ENCODE assay signal across 18 cellular contexts in genomic region chrX:17773221-17773876, GRCh38. TPM values are rescaled to one million over a fixed set of nuclear protein-coding genes. Genes with fewer than 3 reads are reported as not detected.
DNase-seq lines count a peak whose midpoint lies in the region; ATAC-seq and TF ChIP-seq lines count a peak whose summit lies in the region.
"Had no signal": no experiment of that assay in that cellular context is flagged by ENCODE, and none has a peak within 500 bp of the region (broad histone marks: within the 10 kb centered on the region; RNA-seq: fewer than 3 reads in every experiment).

No MANE protein-coding gene starts in this region.

- H3K27me3 Mint-ChIP-seq in activated CD8-positive, alpha-beta T cell treated with anti-CD3 and anti-CD28 coated beads, Interleukin-2, amount 10 ng/mL, durations not matched to agents 7 days and 5 days (ENCODE audit: low read depth): no peaks in the 10 kb centered on the region
- no peaks in the 10 kb centered on the region for H3K27me3 Mint-ChIP-seq in activated CD8-positive, alpha-beta T cell treated with anti-CD3 and anti-CD28 coated beads for 36 hours
- H3K27me3 Mint-ChIP-seq in CD4-positive, CD25-positive, alpha-beta regulatory T cell: no peaks in the 10 kb centered on the region
- no peaks in the 10 kb centered on the region for H3K27me3 Mint-ChIP-seq in naive thymus-derived CD4-positive, alpha-beta T cell
- no peaks in the 10 kb centered on the region for H3K27me3 Mint-ChIP-seq in activated CD4-positive, alpha-beta memory T cell treated with anti-CD3 and anti-CD28 coated beads for 36 hours
- H3K27me3 Mint-ChIP-seq: CD4-positive, alpha-beta memory T cell had no signal

- intact Hi-C loops in activated CD8-positive, alpha-beta T cell treated with anti-CD3 and anti-CD28 coated beads for 36 hours (cut with micrococcal nuclease): no loop called here
- intact Hi-C loops in naive thymus-derived CD4-positive, alpha-beta T cell (cut with micrococcal nuclease): loop anchor here in 1 of 2 donors (5.0 kb wide), 1 partner anchor 36 kb away; the partner anchor contains the start of gene SCML1
- intact Hi-C loops in activated CD4-positive, alpha-beta memory T cell treated with anti-CD3 and anti-CD28 coated beads for 36 hours (cut with micrococcal nuclease): no loop called here

- no peaks in the 10 kb centered on the region for H3K9me2 ChIP-seq in Karpas-422 (replicated peaks; ENCODE audit: insufficient read depth, low read length)

- peak; percentile 23 for ATAC-seq in activated CD8-positive, alpha-beta T cell treated with anti-CD3 and anti-CD28 coated beads, Interleukin-2, amount 10 ng/mL, durations not matched to agents 7 days and 5 days
- ATAC-seq in activated CD8-positive, alpha-beta T cell treated with anti-CD3 and anti-CD28 coated beads for 36 hours: no peak
- ATAC-seq in CD4-positive, CD25-positive, alpha-beta regulatory T cell (ENCODE audit: low read depth in 2 of 2): peak; percentile 57 to 59
- peak; percentile 41 for ATAC-seq in naive thymus-derived CD4-positive, alpha-beta T cell
- no peak for ATAC-seq in GM21360 (IDR thresholded peaks at IDR 0.05; ENCODE audit: unreplicated experiment)

- H3K9me3 Mint-ChIP-seq in activated CD8-positive, alpha-beta T cell treated with anti-CD3 and anti-CD28 coated beads, Interleukin-2, amount 10 ng/mL, durations not matched to agents 7 days and 5 days (ENCODE audit: insufficient read depth): no peaks in the 10 kb centered on the region
- no peaks in the 10 kb centered on the region for H3K9me3 Mint-ChIP-seq in activated CD8-positive, alpha-beta T cell treated with anti-CD3 and anti-CD28 coated beads for 36 hours
- H3K9me3 Mint-ChIP-seq in CD4-positive, CD25-positive, alpha-beta regulatory T cell: no peaks in the 10 kb centered on the region
- no peaks in the 10 kb centered on the region for H3K9me3 Mint-ChIP-seq in naive thymus-derived CD4-positive, alpha-beta T cell
- H3K9me3 Mint-ChIP-seq in activated CD4-positive, alpha-beta memory T cell treated with anti-CD3 and anti-CD28 coated beads for 36 hours: no peaks in the 10 kb centered on the region
- H3K9me3 Mint-ChIP-seq: HFFc6 had no signal

- H3K36me3 Mint-ChIP-seq in activated CD8-positive, alpha-beta T cell treated with anti-CD3 and anti-CD28 coated beads, Interleukin-2, amount 10 ng/mL, durations not matched to agents 7 days and 5 days (ENCODE audit: low read depth): no peaks in the 10 kb centered on the region
- no peaks in the 10 kb centered on the region for H3K36me3 Mint-ChIP-seq in activated CD8-positive, alpha-beta T cell treated with anti-CD3 and anti-CD28 coated beads for 36 hours (ENCODE audit: low read depth)
- H3K36me3 Mint-ChIP-seq in CD4-positive, CD25-positive, alpha-beta regulatory T cell: no peaks in the 10 kb centered on the region
- no peaks in the 10 kb centered on the region for H3K36me3 Mint-ChIP-seq in naive thymus-derived CD4-positive, alpha-beta T cell
- no peaks in the 10 kb centered on the region for H3K36me3 Mint-ChIP-seq in activated CD4-positive, alpha-beta memory T cell treated with anti-CD3 and anti-CD28 coated beads for 36 hours
- H3K36me3 Mint-ChIP-seq: CD4-positive, alpha-beta memory T cell had no signal

- H3K79me2 ChIP-seq in Karpas-422 (ENCODE audit: low read length): no peaks in the 10 kb centered on the region

- CTCF ChIA-PET in activated CD8-positive, alpha-beta T cell treated with anti-CD3 and anti-CD28 coated beads, Interleukin-2, amount 10 ng/mL, durations not matched to agents 7 days and 5 days (lab: Charles Lee): no interaction called here
- CTCF ChIA-PET in activated CD8-positive, alpha-beta T cell treated with anti-CD3 and anti-CD28 coated beads for 36 hours (lab: Charles Lee): no interaction called here
- CTCF ChIA-PET in naive thymus-derived CD4-positive, alpha-beta T cell (lab: Charles Lee): no interaction called here
- CTCF ChIA-PET in activated CD4-positive, alpha-beta memory T cell treated with anti-CD3 and anti-CD28 coated beads for 36 hours (lab: Charles Lee): no interaction called here

- H3K9ac ChIP-seq in Karpas-422 (ENCODE audit: low read length): no peak overlapping the region
- H3K9ac ChIP-seq: BLaER1 treated with 17β-estradiol and CSF1 and Interleukin-3, amounts not matched to agents 10 nM and 100 nM had no signal

- H2AFZ ChIP-seq in Karpas-422 (ENCODE audit: low read length): no peak overlapping the region

- no peak overlapping the region for H3K27ac Mint-ChIP-seq in activated CD8-positive, alpha-beta T cell treated with anti-CD3 and anti-CD28 coated beads, Interleukin-2, amount 10 ng/mL, durations not matched to agents 7 days and 5 days
- no peak overlapping the region for H3K27ac Mint-ChIP-seq in activated CD8-positive, alpha-beta T cell treated with anti-CD3 and anti-CD28 coated beads for 36 hours
- H3K27ac Mint-ChIP-seq in CD4-positive, CD25-positive, alpha-beta regulatory T cell: no peak overlapping the region
- H3K27ac Mint-ChIP-seq in naive thymus-derived CD4-positive, alpha-beta T cell: no peak overlapping the region
- H3K27ac Mint-ChIP-seq in activated CD4-positive, alpha-beta memory T cell treated with anti-CD3 and anti-CD28 coated beads for 36 hours: no peak overlapping the region
- H3K27ac Mint-ChIP-seq: CD4-positive, alpha-beta memory T cell; HFFc6 had no signal

- no peak overlapping the region for H3K27ac ChIP-seq in CD4-positive, CD25-positive, alpha-beta regulatory T cell (ENCODE audit: insufficient read depth, low read length, poor library complexity, severe bottlenecking)
- H3K27ac ChIP-seq in KOPT-K1 (ENCODE audit: low read depth, low read length, poor library complexity, severe bottlenecking) (peak overlapping the region; percentile 53), Karpas-422 (ENCODE audit: low read length) (no peak overlapping the region)
- no peak overlapping the region for H3K27ac ChIP-seq in naive thymus-derived CD4-positive, alpha-beta T cell (ENCODE audit: low read depth, low read length)
- H3K27ac ChIP-seq: BLaER1 treated with 17β-estradiol and CSF1 and Interleukin-3, amounts not matched to agents 10 nM and 100 nM; HL-60 had no signal

- H3K4me3 Mint-ChIP-seq in activated CD8-positive, alpha-beta T cell treated with anti-CD3 and anti-CD28 coated beads, Interleukin-2, amount 10 ng/mL, durations not matched to agents 7 days and 5 days: no peak overlapping the region
- no peak overlapping the region for H3K4me3 Mint-ChIP-seq in activated CD8-positive, alpha-beta T cell treated with anti-CD3 and anti-CD28 coated beads for 36 hours
- H3K4me3 Mint-ChIP-seq in CD4-positive, CD25-positive, alpha-beta regulatory T cell: no peak overlapping the region
- H3K4me3 Mint-ChIP-seq in naive thymus-derived CD4-positive, alpha-beta T cell: no peak overlapping the region
- no peak overlapping the region for H3K4me3 Mint-ChIP-seq in activated CD4-positive, alpha-beta memory T cell treated with anti-CD3 and anti-CD28 coated beads for 36 hours
- H3K4me3 Mint-ChIP-seq: CD4-positive, alpha-beta memory T cell; HFFc6 had no signal

- H3K4me2 ChIP-seq in Karpas-422 (ENCODE audit: low read depth, low read length, poor library complexity, severe bottlenecking): no peak overlapping the region
- H3K4me2 ChIP-seq: BLaER1 treated with 17β-estradiol and CSF1 and Interleukin-3, amounts not matched to agents 10 nM and 100 nM had no signal

- H4K20me1 ChIP-seq in Karpas-422 (ENCODE audit: insufficient read depth, low read depth, low read length): no peaks in the 10 kb centered on the region

- H3K4me3 ChIP-seq in CD4-positive, CD25-positive, alpha-beta regulatory T cell (ENCODE audit: low read depth, low read length): no peak overlapping the region
- peak overlapping the region; percentile 16 for H3K4me3 ChIP-seq in naive thymus-derived CD4-positive, alpha-beta T cell (ENCODE audit: low read length)
- H3K4me3 ChIP-seq in Karpas-422 (ENCODE audit: low read length): no peak overlapping the region
- H3K4me3 ChIP-seq: BLaER1 treated with 17β-estradiol and CSF1 and Interleukin-3, amounts not matched to agents 10 nM and 100 nM had no signal

- POLR2A ChIA-PET in activated CD8-positive, alpha-beta T cell treated with anti-CD3 and anti-CD28 coated beads, Interleukin-2, amount 10 ng/mL, durations not matched to agents 7 days and 5 days (lab: Charles Lee): no interaction called here
- POLR2A ChIA-PET in activated CD8-positive, alpha-beta T cell treated with anti-CD3 and anti-CD28 coated beads for 36 hours (lab: Charles Lee): no interaction called here
- POLR2A ChIA-PET in naive thymus-derived CD4-positive, alpha-beta T cell (lab: Charles Lee): no interaction called here
- POLR2A ChIA-PET in activated CD4-positive, alpha-beta memory T cell treated with anti-CD3 and anti-CD28 coated beads for 36 hours (lab: Charles Lee): no interaction called here

- TF ChIP-seq CTCF in activated CD8-positive, alpha-beta T cell treated with anti-CD3 and anti-CD28 coated beads for 36 hours (IDR thresholded peaks at IDR 0.05): no peak

- no peaks in the 10 kb centered on the region for H3K36me3 ChIP-seq in CD4-positive, CD25-positive, alpha-beta regulatory T cell (ENCODE audit: control insufficient read depth, insufficient read depth, low read length)
- H3K36me3 ChIP-seq in KOPT-K1 (ENCODE audit: insufficient read depth, low read length): no peaks in the 10 kb centered on the region
- H3K36me3 ChIP-seq in naive thymus-derived CD4-positive, alpha-beta T cell (ENCODE audit: control insufficient read depth in 2 of 3, insufficient read depth in 3 of 3, low read length in 3 of 3): no peaks in the 10 kb centered on the region
- H3K36me3 ChIP-seq in Karpas-422 (ENCODE audit: insufficient read depth, low read length): no peaks in the 10 kb centered on the region
- H3K36me3 ChIP-seq: BLaER1 treated with 17β-estradiol and CSF1 and Interleukin-3, amounts not matched to agents 10 nM and 100 nM had no signal

- H3K9me3 ChIP-seq in CD4-positive, CD25-positive, alpha-beta regulatory T cell (ENCODE audit: control insufficient read depth in 2 of 2, low read length in 2 of 2): no peaks in the 10 kb centered on the region
- no peaks in the 10 kb centered on the region for H3K9me3 ChIP-seq in KOPT-K1 (ENCODE audit: insufficient read depth, low read length, poor library complexity, severe bottlenecking)
- H3K9me3 ChIP-seq in naive thymus-derived CD4-positive, alpha-beta T cell (ENCODE audit: control insufficient read depth in 2 of 3, low read length in 3 of 3): no peaks in the 10 kb centered on the region
- no peaks in the 10 kb centered on the region for H3K9me3 ChIP-seq in Karpas-422 (ENCODE audit: low read length)
- H3K9me3 ChIP-seq: BLaER1 treated with 17β-estradiol and CSF1 and Interleukin-3, amounts not matched to agents 10 nM and 100 nM had no signal

- H3K27me3 ChIP-seq in CD4-positive, CD25-positive, alpha-beta regulatory T cell (ENCODE audit: control insufficient read depth, insufficient read depth, low read length): no peaks in the 10 kb centered on the region
- H3K27me3 ChIP-seq in naive thymus-derived CD4-positive, alpha-beta T cell (ENCODE audit: control insufficient read depth in 2 of 2, insufficient read depth in 2 of 2, low read length in 2 of 2): no peaks in the 10 kb centered on the region
- no peaks in the 10 kb centered on the region for H3K27me3 ChIP-seq in Karpas-422 (ENCODE audit: low read length)

- H3K4me1 Mint-ChIP-seq in activated CD8-positive, alpha-beta T cell treated with anti-CD3 and anti-CD28 coated beads, Interleukin-2, amount 10 ng/mL, durations not matched to agents 7 days and 5 days (ENCODE audit: low read depth): peaks cover 4% of the 10 kb centered on the region
- peaks cover 15% of the 10 kb centered on the region for H3K4me1 Mint-ChIP-seq in activated CD8-positive, alpha-beta T cell treated with anti-CD3 and anti-CD28 coated beads for 36 hours (ENCODE audit: low read depth)
- peaks cover 0 to 7% (median 0%) of the 10 kb centered on the region in 4 donors for H3K4me1 Mint-ChIP-seq in CD4-positive, CD25-positive, alpha-beta regulatory T cell
- peaks cover 0 to 18% (median 13%) of the 10 kb centered on the region in 7 donors for H3K4me1 Mint-ChIP-seq in naive thymus-derived CD4-positive, alpha-beta T cell
- no peaks in the 10 kb centered on the region for H3K4me1 Mint-ChIP-seq in activated CD4-positive, alpha-beta memory T cell treated with anti-CD3 and anti-CD28 coated beads for 36 hours (ENCODE audit: low read depth)

- DNase-seq in activated CD8-positive, alpha-beta T cell treated with anti-CD3 and anti-CD28 coated beads, Interleukin-2, amount 10 ng/mL, durations not matched to agents 7 days and 5 days: no peak
- DNase-seq in activated CD8-positive, alpha-beta T cell treated with anti-CD3 and anti-CD28 coated beads for 36 hours: no peak
- DNase-seq in CD4-positive, CD25-positive, alpha-beta regulatory T cell: no peak
- peak in 1 of 9 donors; percentile 20 for DNase-seq in naive thymus-derived CD4-positive, alpha-beta T cell
- DNase-seq in activated CD4-positive, alpha-beta memory T cell treated with anti-CD3 and anti-CD28 coated beads for 36 hours: no peak
- DNase-seq in Karpas-422: no peak
- DNase-seq: 8988T, COR-L47, DMS153, DMS79 treated with DMSO at 0.1 percent for 48 hours, EL, HCEC 1CT, HFFc6 had no signal

- no peaks in the 10 kb centered on the region for H3K4me1 ChIP-seq in CD4-positive, CD25-positive, alpha-beta regulatory T cell (ENCODE audit: control insufficient read depth, insufficient read depth, low read length, poor library complexity, severe bottlenecking)
- peaks cover 0 to 71% of the 10 kb centered on the region in 2 donors for H3K4me1 ChIP-seq in naive thymus-derived CD4-positive, alpha-beta T cell (ENCODE audit: control insufficient read depth in 2 of 2, insufficient read depth in 2 of 2, low read length in 2 of 2)
- no peaks in the 10 kb centered on the region for H3K4me1 ChIP-seq in Karpas-422 (ENCODE audit: low read length)
- H3K4me1 ChIP-seq: BLaER1 treated with 17β-estradiol and CSF1 and Interleukin-3, amounts not matched to agents 10 nM and 100 nM had no signal

RNA-seq across cellular contexts. Expression of gene SCML1, which starts 36.1 kb away (rescaled TPM):
- 1 to 10 TPM; 5.7 to 6.1 TPM for total RNA-seq in activated CD8-positive, alpha-beta T cell treated with anti-CD3 and anti-CD28 coated beads, Interleukin-2, amount 10 ng/mL, durations not matched to agents 7 days and 5 days
- 1 to 10 TPM; 4.1 to 4.6 TPM for total RNA-seq in activated CD8-positive, alpha-beta T cell treated with anti-CD3 and anti-CD28 coated beads for 36 hours
- total RNA-seq in CD4-positive, CD25-positive, alpha-beta regulatory T cell: 11.6 TPM
- 1 to 10 TPM in 3 of 4 donors, under 1 TPM in 1; 0.24 to 3.6 (median 2.0) TPM for polyA plus RNA-seq in CD4-positive, CD25-positive, alpha-beta regulatory T cell
- 10 to 100 TPM in 4 of 5 experiments, under 1 TPM in 1; 0.82 to 50.1 (median 28.5) TPM for total RNA-seq in naive thymus-derived CD4-positive, alpha-beta T cell
- 1 to 10 TPM; 6.8 to 7.0 TPM for polyA plus RNA-seq in naive thymus-derived CD4-positive, alpha-beta T cell
- total RNA-seq in activated CD4-positive, alpha-beta memory T cell treated with anti-CD3 and anti-CD28 coated beads for 36 hours: 1 to 10 TPM; 3.8 TPM
- not detected in 2 replicates for total RNA-seq in Karpas-422 (2014; rRNA removed; shearing (Covaris generic); ENCODE audit: low replicate concordance)

Comparison
In these comparisons a context has a peak if more than half of its experiments do, and no peak if none do; other contexts are left out.
1. ATAC-seq: peak in activated CD8-positive, alpha-beta T cell treated with anti-CD3 and anti-CD28 coated beads, Interleukin-2, amount 10 ng/mL, durations not matched to agents 7 days and 5 days (single experiment), CD4-positive, CD25-positive, alpha-beta regulatory T cell (2 of 2) and naive thymus-derived CD4-positive, alpha-beta T cell (single experiment); none in activated CD8-positive, alpha-beta T cell treated with anti-CD3 and anti-CD28 coated beads for 36 hours (single experiment) and GM21360 (single experiment).